Comparison of ENCODE assay signal across 22 cellular contexts in the genomic region with DNA sequence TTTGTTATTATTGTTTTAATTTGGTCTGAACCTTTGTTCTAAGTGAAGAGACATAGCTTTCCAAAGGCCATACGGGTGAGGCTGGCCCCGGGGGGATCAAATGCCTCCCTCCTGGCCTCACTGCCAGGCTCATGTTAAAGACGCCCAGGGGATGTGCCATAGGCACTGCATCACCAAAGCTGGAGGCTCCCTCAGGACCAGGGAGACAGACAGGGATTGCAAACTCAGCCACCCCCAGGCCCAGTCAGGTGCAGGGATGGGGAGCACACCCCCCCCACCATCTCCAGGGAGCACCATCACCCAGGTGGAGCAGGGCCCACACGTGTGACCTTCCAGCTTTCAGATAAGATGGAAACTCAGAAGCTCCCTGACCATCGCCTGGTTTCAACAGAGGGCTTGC.
"Had no signal": no experiment of that assay in that cellular context is flagged by ENCODE, and none has a peak within 500 bp of the region (broad histone marks: within the 10 kb centered on the region; RNA-seq: fewer than 3 reads in every experiment).

No MANE protein-coding gene starts in this region.

- H3K4me1 Mint-ChIP-seq: naive B cell, nephron progenitor cell had no signal

- ATAC-seq: left colon; sciatic nerve; stimulated activated naive B cell treated with anti-CD40 and anti-IgM and Interleukin-4, amounts not matched to agents 10 μg/mL and 1 μg/mL and 100 μg/mL, for 72 hours had no signal

- H3K4me3 ChIP-seq: breast epithelium, skin epidermis, stomach, thyroid gland, upper lobe of left lung had no signal

- H3K4me1 ChIP-seq: breast epithelium, thyroid gland, upper lobe of left lung had no signal

- H3K27me3 ChIP-seq: breast epithelium, stomach, thyroid gland, upper lobe of left lung had no signal

- H3K9me3 ChIP-seq: thyroid gland had no signal

- H3K27ac Mint-ChIP-seq: activated naive CD4-positive, alpha-beta T cell treated with anti-CD3 and anti-CD28 coated beads, Interleukin-2, amount 50 U/mL, for 24 hours; activated T-helper 1 cell treated with anti-CD3 and anti-CD28 coated beads, Interleukin-12 subunit alpha, Interleukin-12 subunit beta, Interleukin-2, Interleukin-4 antibody, amounts not matched to agents 30 ng/mL and 10 ng/mL and 1 ng/mL, durations not matched to agents 14 hours and 24 hours and 36 hours; nephron progenitor cell; stimulated activated naive B cell treated with anti-CD40 and anti-IgM and Interleukin-4, amounts not matched to agents 10 μg/mL and 1 μg/mL and 100 μg/mL, for 72 hours had no signal

- H3K4me3 Mint-ChIP-seq: activated naive CD4-positive, alpha-beta T cell treated with anti-CD3 and anti-CD28 coated beads, Interleukin-2, amount 50 U/mL, for 24 hours; activated T-helper 1 cell treated with anti-CD3 and anti-CD28 coated beads, Interleukin-12 subunit alpha, Interleukin-12 subunit beta, Interleukin-2, Interleukin-4 antibody, amounts not matched to agents 30 ng/mL and 10 ng/mL and 1 ng/mL, durations not matched to agents 14 hours and 24 hours and 36 hours; naive B cell; nephron progenitor cell; stimulated activated naive B cell treated with anti-CD40 and anti-IgM and Interleukin-4, amounts not matched to agents 10 μg/mL and 1 μg/mL and 100 μg/mL, for 72 hours had no signal

- H3K27ac ChIP-seq: breast epithelium, stomach, thyroid gland, upper lobe of left lung, VCaP had no signal

- DNase-seq: activated CD4-positive, alpha-beta T cell treated with anti-CD3 and anti-CD28 coated beads for 4 hours; activated CD4-positive, alpha-beta T cell treated with anti-CD3 and anti-CD28 coated beads, Interleukin-2, amount 50 U/mL, for 4 hours; activated gamma-delta T cell treated with Interleukin-2 at 50 U/mL for 16 hours; central memory CD4-positive, alpha-beta T cell; hippocampal formation; left colon; mammary epithelial cell; naive B cell; nephron progenitor cell; nucleus accumbens; stimulated activated CD4-positive, alpha-beta T cell treated with anti-CD3 and anti-CD28 coated beads, Interleukin-4, amount 100 ng/mL, for 24 hours; stimulated activated naive B cell treated with anti-CD40 and anti-IgM and Interleukin-4, amounts not matched to agents 10 μg/mL and 1 μg/mL and 100 μg/mL, for 72 hours; stomach; T-helper 9 cell; upper lobe of left lung had no signal

- H3K36me3 ChIP-seq: breast epithelium, stomach, thyroid gland, upper lobe of left lung had no signal

- H3K27me3 Mint-ChIP-seq: activated naive CD4-positive, alpha-beta T cell treated with anti-CD3 and anti-CD28 coated beads, Interleukin-2, amount 50 U/mL, for 24 hours; naive B cell; stimulated activated naive B cell treated with anti-CD40 and anti-IgM and Interleukin-4, amounts not matched to agents 10 μg/mL and 1 μg/mL and 100 μg/mL, for 72 hours had no signal

- H3K9me3 Mint-ChIP-seq: activated naive CD4-positive, alpha-beta T cell treated with anti-CD3 and anti-CD28 coated beads, Interleukin-2, amount 50 U/mL, for 24 hours had no signal

- H3K36me3 Mint-ChIP-seq: naive B cell had no signal
